In genomic region chr6:43724914-43725642, GRCh38 we compare ENCODE assay signal across 8 cellular contexts. TPM values are rescaled to one million over a fixed set of nuclear protein-coding genes. Genes with fewer than 3 reads are reported as not detected.
DNase-seq lines count a peak whose midpoint lies in the region; ATAC-seq, FAIRE-seq and TF ChIP-seq lines count a peak whose summit lies in the region.

No MANE protein-coding gene starts in this region.

- DNase-seq in CD8-positive, alpha-beta memory T cell, result peak; percentile 37 to 86 (median 83)
- DNase-seq in LHCN-M2 (ENCODE audit: low read depth) (peak; percentile 66), T-helper 22 cell (ENCODE audit: low read depth) (peak; percentile 41), ascending aorta (ENCODE audit: low spot score in 2 of 2) (peak; percentile 43 to 76), HepG2 (ENCODE audit: low spot score) (peak; percentile 86), HuH-7 (ENCODE audit: low spot score) (no peak)
- peak; percentile 76 for DNase-seq in stimulated activated CD8-positive, alpha-beta memory T cell treated with anti-CD3 and anti-CD28 coated beads, Interleukin-4, amount 100 ng/mL, for 24 hours (ENCODE audit: low read depth)

- peak overlapping the region; percentile 24 for H3K4me3 ChIP-seq in CD8-positive, alpha-beta memory T cell (ENCODE audit: low read length)
- no peak overlapping the region for H3K4me3 ChIP-seq in ascending aorta
- H3K4me3 ChIP-seq in HepG2 (replicated peaks in 1 of 3; ENCODE audit: insufficient read depth in 1 of 3, low read depth in 2 of 3, low read length in 3 of 3), result peak overlapping the region; percentile 5 to 63 (median 20); a peak in 5 of 6 replicates

- H3K27ac Mint-ChIP-seq in CD8-positive, alpha-beta memory T cell, result peak overlapping the region; percentile 68 to 94 (median 90)

- no peaks in the 10 kb centered on the region for H3K9me3 ChIP-seq in CD8-positive, alpha-beta memory T cell (ENCODE audit: low read length)
- peaks cover 0 to under 1% of the 10 kb centered on the region in 2 donors for H3K9me3 ChIP-seq in ascending aorta
- no peaks in the 10 kb centered on the region for H3K9me3 ChIP-seq in HepG2 (ENCODE audit: low read length)

- 1% methylated on average over 15 of the region's 17 CpGs for WGBS in HepG2 (ENCODE audit: low lambda C conversion rate)

- H3K4me1 Mint-ChIP-seq in CD8-positive, alpha-beta memory T cell, result peaks cover 23 to 33% (median 28%) of the 10 kb centered on the region in 3 donors

- no peaks in the 10 kb centered on the region for H4K20me1 ChIP-seq in HepG2 (ENCODE audit: insufficient read depth, low read length)

- POLR2A ChIA-PET in CD8-positive, alpha-beta memory T cell (lab: Charles Lee), result interaction anchor here (0.6 to 1.3 kb wide), 4 partner anchors 44 to 355 kb away, joined by 3 to 6 read pairs (median 4); no protein-coding TSS in a partner anchor
- POLR2A ChIA-PET in HepG2 (lab: Yijun Ruan, JAX), result interaction anchor here (0.6 to 2.0 kb wide), 17 partner anchors 9 to 348 kb away, joined by 3 to 31 read pairs (median 4); partner anchors contain the start of genes GTPBP2, MAD2L1BP and VEGFA

- TF ChIP-seq CTCF in ascending aorta (IDR thresholded peaks at IDR 0.05) (no peak), HepG2 (CRISPR knock-in tag; IDR thresholded peaks at IDR 0.05) (peak; percentile 43)

- ATAC-seq in GM21526 (IDR thresholded peaks at IDR 0.05; ENCODE audit: low FRiP score, unreplicated experiment), result peak; percentile 49
- ATAC-seq in HepG2, result peak; percentile 75

- no peaks in the 10 kb centered on the region for H3K79me2 ChIP-seq in HepG2 (ENCODE audit: insufficient read depth, low read length)

- H2AFZ ChIP-seq in HepG2 (ENCODE audit: low read length), result no peak overlapping the region

- H3K4me3 Mint-ChIP-seq in CD8-positive, alpha-beta memory T cell, result peak overlapping the region; percentile 47 to 80 (median 63)

- H3K36me3 ChIP-seq in CD8-positive, alpha-beta memory T cell (ENCODE audit: insufficient read depth, low read length), result no peaks in the 10 kb centered on the region
- H3K36me3 ChIP-seq in ascending aorta, result no peaks in the 10 kb centered on the region
- no peaks in the 10 kb centered on the region for H3K36me3 ChIP-seq in HepG2 (replicated peaks in 1 of 2; ENCODE audit: control insufficient read depth in 1 of 2, insufficient read depth in 2 of 2, low read length in 2 of 2)

- no peaks in the 10 kb centered on the region for H3K27me3 ChIP-seq in CD8-positive, alpha-beta memory T cell (ENCODE audit: insufficient read depth, low read length, poor library complexity, severe bottlenecking)
- H3K27me3 ChIP-seq in ascending aorta (no peaks in the 10 kb centered on the region), HepG2 (ENCODE audit: control insufficient read depth in 1 of 2, insufficient read depth in 2 of 2, low read length in 2 of 2) (peaks cover 0 to 4% of the 10 kb centered on the region in 2 experiments; a peak in 2 of 5 replicates)

- in situ Hi-C loops in HepG2 (cut with HindIII; ENCODE audit: extremely low pct_ligation_motif_present, low pct_unique_long_range_greater_than_20kb), result loop anchor here (5.0 kb wide), 3 partner anchors 42 to 352 kb away; no protein-coding TSS in a partner anchor

- peak overlapping the region; percentile 16; the same call in 1 of the 2 replicates for H3K9ac ChIP-seq in HepG2 (ENCODE audit: insufficient read depth, low read depth, low read length)

- no peaks in the 10 kb centered on the region for H3K27me3 Mint-ChIP-seq in CD8-positive, alpha-beta memory T cell

- peaks cover 0 to 7% (median 2%) of the 10 kb centered on the region in 5 donors for H3K9me3 Mint-ChIP-seq in CD8-positive, alpha-beta memory T cell

- no peaks in the 10 kb centered on the region for H3K36me3 Mint-ChIP-seq in CD8-positive, alpha-beta memory T cell

- TF ChIP-seq POLR2A in HepG2 (IDR thresholded peaks at IDR 0.05; ENCODE audit: insufficient read depth in 1 of 2, low read depth in 2 of 2, low read length in 2 of 2), result peak in 1 of 2 experiments; percentile 53; a peak in 2 of 4 replicates

- intact Hi-C loops in ascending aorta (cut with DNase I) (loop anchor here (2.0 kb wide), 1 partner anchor 354 kb away; no protein-coding TSS in a partner anchor), HepG2 (cut with micrococcal nuclease; ENCODE audit: unreplicated experiment) (loop anchor here (1.0 to 2.0 kb wide), 7 partner anchors 34 to 349 kb away; no protein-coding TSS in a partner anchor)

- CTCF ChIA-PET in CD8-positive, alpha-beta memory T cell (lab: Charles Lee), result interaction anchor here (0.6 to 2.6 kb wide), 7 partner anchors 15 to 436 kb away, joined by 3 to 32 read pairs (median 8); partner anchors contain the start of gene VEGFA
- CTCF ChIA-PET in HepG2 (lab: Yijun Ruan, JAX; ENCODE audit: low intra/inter-chr PET ratio, low total read pairs), result interaction anchor here (1.1 to 3.6 kb wide), 6 partner anchors 45 to 354 kb away, joined by 3 to 23 read pairs (median 20); partner anchors contain the start of gene VEGFA

- peak overlapping the region; percentile 43 for H3K27ac ChIP-seq in CD8-positive, alpha-beta memory T cell (ENCODE audit: low read depth, low read length)
- H3K27ac ChIP-seq in ascending aorta (no peak overlapping the region), HepG2 (ENCODE audit: extremely low read length, insufficient read depth, low read length) (no peak overlapping the region)

- peaks cover 26% of the 10 kb centered on the region for H3K4me1 ChIP-seq in CD8-positive, alpha-beta memory T cell (ENCODE audit: insufficient read depth, low read length)
- no peaks in the 10 kb centered on the region for H3K4me1 ChIP-seq in ascending aorta
- H3K4me1 ChIP-seq in HepG2 (ENCODE audit: insufficient read depth, low read length), result peaks cover 38% of the 10 kb centered on the region

- TF ChIP-seq RAD21 in HepG2 (CRISPR knock-in tag; IDR thresholded peaks at IDR 0.05), result peak; percentile 50; the same call in 1 of the 2 replicates

- peak; percentile 62 for FAIRE-seq in HepG2 (lab: Jason Lieb, UNC)

- BruUV-seq in HepG2 (replicated peaks; lab: Mats Ljungman, UMichigan), result no TSS peak

- H3K4me2 ChIP-seq in HepG2 (ENCODE audit: low read depth, low read length), result peak overlapping the region; percentile 70

- TF ChIP-seq EP300 in HepG2 (IDR thresholded peaks at IDR 0.05; ENCODE audit: low read depth in 2 of 2, low read length in 2 of 2) (peak; percentile 42 to 73; a peak in 2 of 4 replicates), HepG2 (CRISPR knock-in tag; IDR thresholded peaks at IDR 0.05; ENCODE audit: borderline replicate concordance) (peak; percentile 86)

RNA-seq across cellular contexts. Expression of gene MRPS18A, which starts 37.5 kb away (rescaled TPM):
- 10 to 100 TPM; 60.4 to 60.6 TPM for total RNA-seq in CD8-positive, alpha-beta memory T cell
- 65.2 TPM for polyA plus RNA-seq in CD8-positive, alpha-beta memory T cell
- total RNA-seq in LHCN-M2 (2014; rRNA removed) (36.3 and 37.1 TPM in 2 replicates), ascending aorta (29.8 TPM), HepG2 (2016; rRNA removed; fragmentation: Illumina TruSeq; extraction: Trizol) (89.1 and 100 TPM in 2 replicates)
- polyA plus RNA-seq in LHCN-M2 (2012), result 56.7 TPM
- total RNA-seq in HepG2 (2016; cell fraction: cytosol; rRNA removed; fragmentation: Illumina TruSeq; extraction: Trizol; ENCODE audit: low read depth), result 51.0 and 53.1 TPM in 2 replicates
- 92.0 and 115 TPM in 2 replicates for total RNA-seq in HepG2 (2016; cell fraction: insoluble cytoplasmic fraction; rRNA removed; fragmentation: Illumina TruSeq; extraction: Trizol)
- 52.2 and 52.5 TPM in 2 replicates for total RNA-seq in HepG2 (2016; cell fraction: membrane; rRNA removed; fragmentation: Illumina TruSeq; extraction: Trizol)
- 44.5 and 50.5 TPM in 2 replicates for total RNA-seq in HepG2 (2016; cell fraction: nucleus; rRNA removed; fragmentation: Illumina TruSeq; extraction: Trizol)
- 87.8 and 102 TPM in 2 replicates for polyA plus RNA-seq in HepG2 (2011; rRNA removed)
- 108 and 150 TPM in 2 replicates for polyA plus RNA-seq in HepG2 (2011; cell fraction: cytosol; rRNA removed)
- polyA plus RNA-seq in HepG2 (2011; cell fraction: nucleus; rRNA removed), result 43.7 and 43.9 TPM in 2 replicates
- polyA plus RNA-seq in HepG2 (2012), result 56.6 and 66.1 TPM in 2 replicates
- 59.0 and 63.6 TPM in 2 replicates for polyA plus RNA-seq in HepG2 (2016; cell fraction: cytosol; fragmentation: Illumina TruSeq; extraction: Trizol; ENCODE audit: low read depth)
- 121 and 138 TPM in 2 replicates for polyA plus RNA-seq in HepG2 (2016; cell fraction: insoluble cytoplasmic fraction; fragmentation: Illumina TruSeq; extraction: Trizol; ENCODE audit: low read depth)
- polyA plus RNA-seq in HepG2 (2016; cell fraction: membrane; fragmentation: Illumina TruSeq; extraction: Trizol; ENCODE audit: low read depth), result 49.5 and 50.7 TPM in 2 replicates
- polyA plus RNA-seq in HepG2 (2016; cell fraction: nucleus; fragmentation: Illumina TruSeq; extraction: Trizol; ENCODE audit: insufficient read depth, low read depth), result 49.3 and 56.1 TPM in 2 replicates
- polyA minus RNA-seq in HepG2 (2011; rRNA and poly(A)+ RNA removed; ENCODE audit: low replicate concordance), result 146 and 147 TPM in 2 replicates
- 32.4 and 35.6 TPM in 2 replicates for polyA minus RNA-seq in HepG2 (2011; cell fraction: cytosol; rRNA and poly(A)+ RNA removed)
- polyA minus RNA-seq in HepG2 (2011; cell fraction: nucleus; rRNA and poly(A)+ RNA removed), result 65.1 and 66.4 TPM in 2 replicates

RNA-seq across cellular contexts. Expression of gene VEGFA, which starts 44.9 kb away (rescaled TPM):
- total RNA-seq in CD8-positive, alpha-beta memory T cell, result 10 to 100 TPM; 16.4 to 17.5 TPM
- polyA plus RNA-seq in CD8-positive, alpha-beta memory T cell, result not detected
- total RNA-seq in LHCN-M2 (2014; rRNA removed) (323 and 326 TPM in 2 replicates), ascending aorta (110 TPM), HepG2 (2016; rRNA removed; fragmentation: Illumina TruSeq; extraction: Trizol) (34.1 and 68.1 TPM in 2 replicates)
- 63.4 TPM for polyA plus RNA-seq in LHCN-M2 (2012)
- 13.4 and 14.2 TPM in 2 replicates for total RNA-seq in HepG2 (2016; cell fraction: cytosol; rRNA removed; fragmentation: Illumina TruSeq; extraction: Trizol; ENCODE audit: low read depth)
- total RNA-seq in HepG2 (2016; cell fraction: insoluble cytoplasmic fraction; rRNA removed; fragmentation: Illumina TruSeq; extraction: Trizol), result 26.8 and 72.7 TPM in 2 replicates
- total RNA-seq in HepG2 (2016; cell fraction: membrane; rRNA removed; fragmentation: Illumina TruSeq; extraction: Trizol), result 33.1 and 34.4 TPM in 2 replicates
- total RNA-seq in HepG2 (2016; cell fraction: nucleus; rRNA removed; fragmentation: Illumina TruSeq; extraction: Trizol), result 81.5 and 95.8 TPM in 2 replicates
- polyA plus RNA-seq in HepG2 (2011; rRNA removed), result 629 and 1,104 TPM in 2 replicates
- 292 and 298 TPM in 2 replicates for polyA plus RNA-seq in HepG2 (2011; cell fraction: cytosol; rRNA removed)
- 3,652 and 4,474 TPM in 2 replicates for polyA plus RNA-seq in HepG2 (2011; cell fraction: nucleus; rRNA removed)
- 463 and 546 TPM in 2 replicates for polyA plus RNA-seq in HepG2 (2012)
- polyA plus RNA-seq in HepG2 (2016; cell fraction: cytosol; fragmentation: Illumina TruSeq; extraction: Trizol; ENCODE audit: low read depth), result 9.2 and 10.7 TPM in 2 replicates
- polyA plus RNA-seq in HepG2 (2016; cell fraction: insoluble cytoplasmic fraction; fragmentation: Illumina TruSeq; extraction: Trizol; ENCODE audit: low read depth), result 34.1 and 41.6 TPM in 2 replicates
- polyA plus RNA-seq in HepG2 (2016; cell fraction: membrane; fragmentation: Illumina TruSeq; extraction: Trizol; ENCODE audit: low read depth), result 24.8 and 25.3 TPM in 2 replicates
- polyA plus RNA-seq in HepG2 (2016; cell fraction: nucleus; fragmentation: Illumina TruSeq; extraction: Trizol; ENCODE audit: insufficient read depth, low read depth), result 253 and 267 TPM in 2 replicates
- polyA minus RNA-seq in HepG2 (2011; rRNA and poly(A)+ RNA removed; ENCODE audit: low replicate concordance), result 238 and 645 TPM in 2 replicates
- polyA minus RNA-seq in HepG2 (2011; cell fraction: cytosol; rRNA and poly(A)+ RNA removed), result 122 and 136 TPM in 2 replicates
- 312 and 405 TPM in 2 replicates for polyA minus RNA-seq in HepG2 (2011; cell fraction: nucleus; rRNA and poly(A)+ RNA removed)

Comparison
In these comparisons a context has a peak if more than half of its experiments do, and no peak if none do; other contexts are left out.
1. H3K4me3 ChIP-seq: peak in CD8-positive, alpha-beta memory T cell (single experiment) and HepG2 (3 of 3); none in ascending aorta (0 of 2).